9 cellular contexts compared by ENCODE assay signal in genomic region chr17:18070861-18071340, GRCh38.
DNase-seq lines count a peak whose midpoint lies in the region; ATAC-seq and TF ChIP-seq lines count a peak whose summit lies in the region.
"Had no signal": no experiment of that assay in that cellular context is flagged by ENCODE, and none has a peak within 500 bp of the region (broad histone marks: within the 10 kb centered on the region; RNA-seq: fewer than 3 reads in every experiment).

No MANE protein-coding gene starts in this region.

- peaks cover 16% of the 10 kb centered on the region for H3K27me3 Mint-ChIP-seq in nephron progenitor cell (ENCODE audit: low read depth, poor library complexity)

- ATAC-seq in HG03565 (IDR thresholded peaks at IDR 0.05; ENCODE audit: unreplicated experiment): no peak
- no peak for ATAC-seq in HG03520 (IDR thresholded peaks at IDR 0.05; ENCODE audit: unreplicated experiment)

- no peaks in the 10 kb centered on the region for H3K9me3 Mint-ChIP-seq in nephron progenitor cell

- peak overlapping the region; percentile 8 for H3K27ac Mint-ChIP-seq in nephron progenitor cell

- no peaks in the 10 kb centered on the region for H3K36me3 Mint-ChIP-seq in nephron progenitor cell (ENCODE audit: low read depth)

- H3K36me3 ChIP-seq in brain microvascular endothelial cell (replicated peaks): no peaks in the 10 kb centered on the region

- H3K27ac ChIP-seq in brain microvascular endothelial cell: no peak overlapping the region

- H3K4me3 Mint-ChIP-seq in nephron progenitor cell: peak overlapping the region; percentile 43

- TF ChIP-seq CTCF in brain microvascular endothelial cell (IDR thresholded peaks at IDR 0.05; ENCODE audit: low read depth, low read length, missing control alignments): no peak
- TF ChIP-seq CTCF in nephron progenitor cell (IDR thresholded peaks at IDR 0.05): no peak

- peaks cover 20% of the 10 kb centered on the region for H3K4me1 Mint-ChIP-seq in nephron progenitor cell

- DNase-seq in GM03348 (ENCODE audit: low spot score) (peak; percentile 55), NCI-H146 (lab: John Stamatoyannopoulos, UW) (peak; percentile 57), brain microvascular endothelial cell (peak; percentile 39), nephron progenitor cell (peak; percentile 31), NCI-H2196 treated with DMSO at 0.1 percent for 48 hours (lab: John Stamatoyannopoulos, UW; ENCODE audit: unreplicated experiment) (no peak)
- DNase-seq in stimulated activated CD4-positive, alpha-beta T cell treated with anti-CD3 and anti-CD28 coated beads, Interleukin-4, amount 100 ng/mL, for 1 hour: no peak
- DNase-seq: NCI-H1436 had no signal

- in situ Hi-C loops in brain microvascular endothelial cell (cut with HindIII; ENCODE audit: low pct_ligation_motif_present, low sequenced_read_pairs): no loop called here

- peak overlapping the region; percentile 35 for H3K4me3 ChIP-seq in brain microvascular endothelial cell (ENCODE audit: low read depth, low read length)

- H3K27me3 ChIP-seq in brain microvascular endothelial cell (replicated peaks): peaks cover 1% of the 10 kb centered on the region

Comparison
In these comparisons a context has a peak if more than half of its experiments do, and no peak if none do; other contexts are left out.
1. DNase-seq: peak in GM03348 (single experiment), NCI-H146 (single experiment), brain microvascular endothelial cell (single experiment) and nephron progenitor cell (single experiment); none in NCI-H2196 treated with DMSO at 0.1 percent for 48 hours (single experiment) and stimulated activated CD4-positive, alpha-beta T cell treated with anti-CD3 and anti-CD28 coated beads, Interleukin-4, amount 100 ng/mL, for 1 hour (single experiment).